Comparison of ENCODE assay signal across 8 cellular contexts in genomic region chr14:59483819-59484610, GRCh38. TPM values are rescaled to one million over a fixed set of nuclear protein-coding genes. Genes with fewer than 3 reads are reported as not detected.
DNase-seq lines count a peak whose midpoint lies in the region; ATAC-seq and TF ChIP-seq lines count a peak whose summit lies in the region.

Gene JKAMP, plus strand, starts transcription at chr14:59484517. Its CDS starts 73 bp downstream, at chr14:59484590.
Gene L3HYPDH, minus strand, starts transcription at chr14:59484408. Its CDS starts 92 bp downstream, at chr14:59484316.

- no peaks in the 10 kb centered on the region for H3K27me3 ChIP-seq in hepatocyte

- H3K9me2 ChIP-seq in hepatocyte (replicated peaks; ENCODE audit: insufficient read depth) = no peaks in the 10 kb centered on the region

- H3K4me3 ChIP-seq in hepatocyte = peak within 1 kb of the TSS; percentile 55
- H3K4me3 ChIP-seq in retinal pigment epithelial cell (ENCODE audit: low read length) = peak within 1 kb of the TSS; percentile 92

- peaks cover 61% of the 10 kb centered on the region for H3K79me2 ChIP-seq in hepatocyte

- H4K20me1 ChIP-seq in hepatocyte (ENCODE audit: insufficient read depth, poor library complexity, severe bottlenecking) = peaks cover 4% of the 10 kb centered on the region

- peak within 1 kb of the TSS; percentile 93 for H3K4me2 ChIP-seq in hepatocyte

- H3K9me3 ChIP-seq in hepatocyte (ENCODE audit: low read depth) = no peaks in the 10 kb centered on the region

- no peaks in the 10 kb centered on the region for H3K36me3 ChIP-seq in hepatocyte (replicated peaks; ENCODE audit: insufficient read depth, low read depth)

- peak; percentile 97 for DNase-seq in NCI-H2081 (lab: John Stamatoyannopoulos, UW)
- peak; percentile 92 for DNase-seq in T1000 (lab: John Stamatoyannopoulos, UW)
- DNase-seq in astrocyte of the hippocampus (ENCODE audit: low read depth, low spot score) = peak; percentile 99
- DNase-seq in hepatocyte (ENCODE audit: low spot score) = peak; percentile 99
- DNase-seq in retinal pigment epithelial cell (ENCODE audit: low read depth) = peak; percentile 87

- ATAC-seq in GM18511 (IDR thresholded peaks at IDR 0.05; ENCODE audit: unreplicated experiment) (peak; percentile 89), HG03039 (IDR thresholded peaks at IDR 0.05; ENCODE audit: unreplicated experiment) (peak; percentile 93)

- H3K27ac ChIP-seq in 22Rv1 (peak within 1 kb of the TSS; percentile 91), hepatocyte (peak within 1 kb of the TSS; percentile 92)

- peaks cover 34% of the 10 kb centered on the region for H3K4me1 ChIP-seq in hepatocyte (ENCODE audit: insufficient read depth)

- TF ChIP-seq CTCF in 22Rv1 (IDR thresholded peaks at IDR 0.05) (peak; percentile 72), hepatocyte (IDR thresholded peaks at IDR 0.05; ENCODE audit: poor library complexity) (peak; percentile 68), retinal pigment epithelial cell (conservative IDR thresholded peaks at IDR 0.05; ENCODE audit: low read depth, low read length) (peak; percentile 60)

- 1% methylated on average over 73 of the region's 89 CpGs for WGBS in hepatocyte (ENCODE audit: low lambda C conversion rate, missing lambda C conversion rate)

- H2AFZ ChIP-seq in hepatocyte = peak within 1 kb of the TSS; percentile 70

RNA-seq across cellular contexts. Expression of gene JKAMP, which starts in this region (rescaled TPM):
- total RNA-seq in hepatocyte = 83.8 and 94.9 TPM in 2 replicates
- 48.7 and 69.9 TPM in 2 replicates for polyA plus RNA-seq in hepatocyte

RNA-seq across cellular contexts. Expression of gene L3HYPDH, which starts in this region (rescaled TPM):
- 21.8 and 36.2 TPM in 2 replicates for total RNA-seq in hepatocyte
- polyA plus RNA-seq in hepatocyte = 20.3 and 39.2 TPM in 2 replicates

Comparison
In these comparisons a context has a peak if more than half of its experiments do, and no peak if none do; other contexts are left out.
1. Peak in every context shown above with its lines: DNase-seq, ATAC-seq, H3K4me3 ChIP-seq and H3K27ac ChIP-seq.